1 cellular context compared by ENCODE assay signal in genomic region chr1:233972951-233973635, GRCh38.
TF ChIP-seq lines count a peak whose summit lies in the region.

No MANE protein-coding gene starts in this region.

TF ChIP-seq in HCT116, 20 proteins besides CTCF, POLR2A, EP300 and RAD21 (continued from another document):
- TF ChIP-seq REST (IDR thresholded peaks at IDR 0.05; ENCODE audit: low read depth) = no peak
- TF ChIP-seq ZFX (IDR thresholded peaks at IDR 0.05) = no peak
- no peak for TF ChIP-seq SIN3A (IDR thresholded peaks at IDR 0.05; ENCODE audit: low read depth)
- TF ChIP-seq CBX3 (IDR thresholded peaks at IDR 0.05; ENCODE audit: low read depth) = peak; percentile 76; the same call in 1 of the 2 replicates
- peak; percentile 92 for TF ChIP-seq MAX (IDR thresholded peaks at IDR 0.05)
- no peak for TF ChIP-seq TCF7L2 (IDR thresholded peaks at IDR 0.05; ENCODE audit: borderline replicate concordance, extremely low read depth, insufficient read depth, insufficient read length)
- TF ChIP-seq CEBPB (IDR thresholded peaks at IDR 0.05; ENCODE audit: low read depth) = 0 out of 2 replicates have a peak, but pooled peaks have one; percentile 38
- TF ChIP-seq YY1 (IDR thresholded peaks at IDR 0.05; ENCODE audit: extremely low read depth, insufficient replicate concordance, low read depth, low read length) = no peak
- TF ChIP-seq POLR2AphosphoS5 (IDR thresholded peaks at IDR 0.05; ENCODE audit: low read depth, low read length) = no peak
- no peak for TF ChIP-seq EZH2phosphoT487 (IDR thresholded peaks at IDR 0.05; ENCODE audit: borderline replicate concordance)
- TF ChIP-seq ATF3 (IDR thresholded peaks at IDR 0.05) = no peak
